ENCODE assay signal across 1 cellular context in genomic region chr16:88773812-88774291, GRCh38.
A peak's percentile ranks its signal among the peaks of the same experiment; 100 is the strongest.
TF ChIP-seq lines count a peak whose summit lies in the region.

No MANE protein-coding gene starts in this region.

TF ChIP-seq in K562, 482 proteins besides CTCF, POLR2A, EP300 and RAD21 (continued from another document and continues in another):
- TF ChIP-seq ZBTB40 (IDR thresholded peaks at IDR 0.05): no peak
- TF ChIP-seq ZBTB40 (CRISPR knock-in tag; IDR thresholded peaks at IDR 0.05): no peak
- no peak for TF ChIP-seq POU5F1 (IDR thresholded peaks at IDR 0.05; ENCODE audit: borderline replicate concordance, low read depth, low read length, partially characterized antibody)
- TF ChIP-seq ZNF280B (CRISPR knock-in tag; IDR thresholded peaks at IDR 0.05): no peak
- no peak for TF ChIP-seq CSDE1 (IDR thresholded peaks at IDR 0.05)
- no peak for TF ChIP-seq GTF2A2 (tag; IDR thresholded peaks at IDR 0.05)
- no peak for TF ChIP-seq ZKSCAN8 (CRISPR knock-in tag; IDR thresholded peaks at IDR 0.05)
- no peak; the same call in 1 of the 2 replicates for TF ChIP-seq PKNOX1 (IDR thresholded peaks at IDR 0.05)
- TF ChIP-seq MTF1 (CRISPR knock-in tag; IDR thresholded peaks at IDR 0.05; ENCODE audit: borderline replicate concordance): no peak
- TF ChIP-seq SMAD3 (CRISPR knock-in tag; conservative IDR thresholded peaks at IDR 0.05): peak; percentile 57; the same call in 1 of the 2 replicates
- TF ChIP-seq E4F1 (CRISPR knock-in tag; IDR thresholded peaks at IDR 0.05; ENCODE audit: borderline replicate concordance): no peak
- TF ChIP-seq HIVEP1 (CRISPR knock-in tag; IDR thresholded peaks at IDR 0.05): no peak; the same call in 1 of the 2 replicates
- TF ChIP-seq THRA (IDR thresholded peaks at IDR 0.05): no peak
- no peak for TF ChIP-seq ADNP (tag; IDR thresholded peaks at IDR 0.05)
- no peak for TF ChIP-seq SRSF7 (optimal IDR thresholded peaks at IDR 0.05; ENCODE audit: low read depth, low read length)
- TF ChIP-seq PTTG1 (tag; IDR thresholded peaks at IDR 0.05; ENCODE audit: low read depth): no peak
- no peak for TF ChIP-seq CHD2 (IDR thresholded peaks at IDR 0.05; ENCODE audit: low read depth, low read length)
- TF ChIP-seq MED1 (CRISPR knock-in tag; IDR thresholded peaks at IDR 0.05; ENCODE audit: borderline replicate concordance): no peak
- peak; percentile 80 for TF ChIP-seq ETS1 (conservative IDR thresholded peaks at IDR 0.05; ENCODE audit: control insufficient read depth, low read depth, low read length)
- TF ChIP-seq U2AF1 (optimal IDR thresholded peaks at IDR 0.05; ENCODE audit: low read depth, low read length): no peak
- peak; percentile 87 for TF ChIP-seq DMBX1 (CRISPR knock-in tag; IDR thresholded peaks at IDR 0.05; ENCODE audit: borderline replicate concordance)
- TF ChIP-seq ZNF699 (CRISPR knock-in tag; IDR thresholded peaks at IDR 0.05; ENCODE audit: insufficient replicate concordance): no peak
- TF ChIP-seq ELK1 (CRISPR knock-in tag; IDR thresholded peaks at IDR 0.05): no peak
- peak; percentile 36; the same call in 1 of the 2 replicates for TF ChIP-seq ZBED1 (IDR thresholded peaks at IDR 0.05)
- no peak for TF ChIP-seq ZNF696 (CRISPR knock-in tag; conservative IDR thresholded peaks at IDR 0.05)
- TF ChIP-seq E2F1 (CRISPR knock-in tag; IDR thresholded peaks at IDR 0.05): no peak
- TF ChIP-seq NCOA1 (IDR thresholded peaks at IDR 0.05; ENCODE audit: low read depth): peak; percentile 76; the same call in 1 of the 2 replicates
- TF ChIP-seq DIDO1 (tag; IDR thresholded peaks at IDR 0.05; ENCODE audit: low read depth): no peak
- no peak for TF ChIP-seq ZNF133 (CRISPR knock-in tag; IDR thresholded peaks at IDR 0.05)
- TF ChIP-seq ILF3 (IDR thresholded peaks at IDR 0.05; ENCODE audit: borderline replicate concordance): no peak
- TF ChIP-seq UBTF (IDR thresholded peaks at IDR 0.05; ENCODE audit: borderline replicate concordance in 1 of 2, low read depth in 2 of 2, low read length in 2 of 2): peak; percentile 4 to 81; a peak in 1 of 4 replicates
- no peak for TF ChIP-seq FOXJ3 (CRISPR knock-in tag; IDR thresholded peaks at IDR 0.05)
- TF ChIP-seq NRF1 (conservative IDR thresholded peaks at IDR 0.05 in 1 of 2, IDR thresholded peaks at IDR 0.05 in 1 of 2): peak; percentile 90 to 91
- TF ChIP-seq XRCC4 (IDR thresholded peaks at IDR 0.05; ENCODE audit: extremely low read depth, insufficient read depth, insufficient read length): no peak
- TF ChIP-seq ATF3 (IDR thresholded peaks at IDR 0.05): peak; percentile 34; the same call in 1 of the 2 replicates
- TF ChIP-seq ATF3 (CRISPR knock-in tag; conservative IDR thresholded peaks at IDR 0.05): peak; percentile 21; the same call in 1 of the 2 replicates
- TF ChIP-seq RHOXF2B (CRISPR knock-in tag; conservative IDR thresholded peaks at IDR 0.05): no peak
